In the genomic region with DNA sequence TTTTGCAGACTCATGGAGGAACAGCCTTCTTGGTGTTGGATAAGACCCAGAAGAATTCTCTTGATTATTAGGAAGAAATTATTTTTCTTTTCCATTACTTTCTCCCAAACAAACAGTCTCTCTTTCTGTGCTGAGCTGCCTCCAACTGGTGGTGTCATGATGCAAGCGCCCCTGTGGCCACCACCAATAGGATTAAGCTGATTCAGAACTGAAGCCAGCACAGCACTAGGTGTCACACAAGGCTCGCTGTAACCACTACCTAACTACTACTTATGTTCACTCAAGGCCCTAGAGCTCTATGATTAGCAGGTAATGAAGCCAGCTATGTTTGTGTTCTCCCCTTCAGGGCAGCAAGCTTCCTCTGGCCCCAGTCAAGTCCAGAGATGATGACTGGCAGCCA, we compare ENCODE assay signal across 1 cellular context.
TF ChIP-seq lines count a peak whose summit lies in the region.

No MANE protein-coding gene starts in this region.

TF ChIP-seq in GM12878, 131 proteins besides CTCF, POLR2A, EP300 and RAD21 (continued from another document):
- TF ChIP-seq, protein P1, sequence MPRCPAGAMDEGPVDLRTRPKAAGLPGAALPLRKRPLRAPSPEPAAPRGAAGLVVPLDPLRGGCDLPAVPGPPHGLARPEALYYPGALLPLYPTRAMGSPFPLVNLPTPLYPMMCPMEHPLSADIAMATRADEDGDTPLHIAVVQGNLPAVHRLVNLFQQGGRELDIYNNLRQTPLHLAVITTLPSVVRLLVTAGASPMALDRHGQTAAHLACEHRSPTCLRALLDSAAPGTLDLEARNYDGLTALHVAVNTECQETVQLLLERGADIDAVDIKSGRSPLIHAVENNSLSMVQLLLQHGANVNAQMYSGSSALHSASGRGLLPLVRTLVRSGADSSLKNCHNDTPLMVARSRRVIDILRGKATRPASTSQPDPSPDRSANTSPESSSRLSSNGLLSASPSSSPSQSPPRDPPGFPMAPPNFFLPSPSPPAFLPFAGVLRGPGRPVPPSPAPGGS (IDR thresholded peaks at IDR 0.05; ENCODE audit: borderline replicate concordance, insufficient read depth, low read depth, low read length, poor library complexity, severe bottlenecking), result no peak
- no peak for TF ChIP-seq JUND (IDR thresholded peaks at IDR 0.05; ENCODE audit: low read depth, low read length)
- TF ChIP-seq NBN (IDR thresholded peaks at IDR 0.05), result no peak
- TF ChIP-seq ATF7 (IDR thresholded peaks at IDR 0.05; ENCODE audit: low read depth), result no peak
- no peak for TF ChIP-seq HDAC6 (IDR thresholded peaks at IDR 0.05; ENCODE audit: unreplicated experiment)
- no peak for TF ChIP-seq RFX5 (IDR thresholded peaks at IDR 0.05; ENCODE audit: low read depth, low read length)
- TF ChIP-seq ZZZ3 (IDR thresholded peaks at IDR 0.05; ENCODE audit: control insufficient read depth, insufficient read length, low read depth), result no peak
- TF ChIP-seq NR2C2 (IDR thresholded peaks at IDR 0.05; ENCODE audit: borderline replicate concordance, control insufficient read depth, insufficient read length, low read depth), result no peak
- TF ChIP-seq GABPA (IDR thresholded peaks at IDR 0.05; ENCODE audit: low read depth), result no peak
